1 cellular context compared by ENCODE assay signal in the genomic region with DNA sequence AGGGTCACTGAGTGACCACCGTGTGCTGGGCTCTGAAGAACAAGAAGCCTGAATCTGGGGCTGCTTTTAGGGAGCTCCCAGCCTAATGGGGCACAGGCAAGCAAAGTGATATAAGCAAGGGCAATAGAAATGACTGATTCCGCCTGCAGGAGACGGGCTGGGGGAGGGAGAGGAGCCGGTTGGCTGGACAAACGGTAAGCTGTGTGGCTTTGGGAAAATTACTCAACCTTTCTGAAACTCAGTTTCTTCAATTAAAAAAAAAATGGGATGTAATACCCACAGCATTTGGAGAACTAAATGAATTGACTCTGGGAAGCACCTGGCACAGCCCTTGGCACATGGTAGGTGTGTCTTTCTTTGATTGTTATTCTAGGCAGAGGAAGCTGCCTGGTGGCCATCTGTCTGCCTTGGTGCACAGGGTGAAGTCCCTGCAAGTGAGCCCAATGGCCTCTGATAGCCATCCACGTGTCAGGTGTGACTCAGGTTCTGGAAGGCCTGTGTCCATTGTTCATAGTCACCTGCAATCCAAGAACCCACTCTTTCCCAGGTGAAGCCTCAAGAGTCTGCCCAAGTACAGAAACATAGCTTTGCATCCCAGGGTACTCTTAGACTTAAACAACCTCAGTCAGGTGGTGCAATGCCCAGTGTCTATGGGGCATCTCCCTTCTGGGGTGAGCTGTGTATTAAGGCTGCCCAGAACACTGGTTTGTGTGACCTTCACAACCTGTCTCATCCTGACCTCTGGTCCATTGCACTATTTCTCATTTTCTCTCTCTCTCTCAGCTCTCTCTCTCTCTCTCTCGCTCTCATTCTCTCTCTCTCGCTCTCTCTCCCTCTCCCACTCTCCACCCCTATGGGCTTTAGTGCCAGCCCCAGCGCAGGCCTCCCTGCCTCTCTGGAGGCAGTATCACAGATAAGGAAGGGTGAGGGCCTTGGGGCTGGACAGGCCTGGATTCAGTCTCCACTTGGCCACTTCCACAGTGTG.
TF ChIP-seq lines count a peak whose summit lies in the region.

No MANE protein-coding gene starts in this region.

TF ChIP-seq in SK-N-SH treated with all-trans-retinoic acid at 6 μM for 48 hours, 23 proteins besides CTCF, POLR2A, EP300 and RAD21 (continued from another document):
- TF ChIP-seq, protein P1, sequence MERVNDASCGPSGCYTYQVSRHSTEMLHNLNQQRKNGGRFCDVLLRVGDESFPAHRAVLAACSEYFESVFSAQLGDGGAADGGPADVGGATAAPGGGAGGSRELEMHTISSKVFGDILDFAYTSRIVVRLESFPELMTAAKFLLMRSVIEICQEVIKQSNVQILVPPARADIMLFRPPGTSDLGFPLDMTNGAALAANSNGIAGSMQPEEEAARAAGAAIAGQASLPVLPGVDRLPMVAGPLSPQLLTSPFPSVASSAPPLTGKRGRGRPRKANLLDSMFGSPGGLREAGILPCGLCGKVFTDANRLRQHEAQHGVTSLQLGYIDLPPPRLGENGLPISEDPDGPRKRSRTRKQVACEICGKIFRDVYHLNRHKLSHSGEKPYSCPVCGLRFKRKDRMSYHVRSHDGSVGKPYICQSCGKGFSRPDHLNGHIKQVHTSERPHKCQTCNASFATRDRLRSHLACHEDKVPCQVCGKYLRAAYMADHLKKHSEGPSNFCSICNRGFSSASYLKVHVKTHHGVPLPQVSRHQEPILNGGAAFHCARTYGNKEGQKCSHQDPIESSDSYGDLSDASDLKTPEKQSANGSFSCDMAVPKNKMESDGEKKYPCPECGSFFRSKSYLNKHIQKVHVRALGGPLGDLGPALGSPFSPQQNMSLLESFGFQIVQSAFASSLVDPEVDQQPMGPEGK (CRISPR knock-in tag; IDR thresholded peaks at IDR 0.05; ENCODE audit: borderline replicate concordance) = no peak
